In the genomic region with DNA sequence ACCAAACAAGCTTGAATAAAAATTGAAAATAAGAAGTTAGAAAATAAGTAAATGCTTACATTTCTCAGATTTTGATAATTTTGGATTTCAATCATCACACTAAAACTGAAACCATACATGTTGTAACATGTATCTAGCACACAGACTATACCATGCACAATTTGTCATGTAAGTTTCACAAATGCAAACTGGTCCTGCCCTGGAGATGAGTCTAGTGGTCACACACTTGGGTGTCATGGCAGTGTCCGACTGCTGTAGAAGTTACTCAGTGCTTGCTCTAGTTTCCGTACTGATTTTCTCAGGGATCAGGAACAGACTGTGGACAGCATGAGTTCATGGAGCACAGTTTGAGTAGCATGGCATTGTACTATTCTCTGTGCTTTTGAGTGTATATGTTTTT, we compare ENCODE assay signal across 24 cellular contexts.
"Had no signal": no experiment of that assay in that cellular context is flagged by ENCODE, and none has a peak within 500 bp of the region (broad histone marks: within the 10 kb centered on the region; RNA-seq: fewer than 3 reads in every experiment).

No MANE protein-coding gene starts in this region.

- H3K27ac ChIP-seq: neural progenitor cell, ovary, parathyroid adenoma, psoas muscle, right lobe of liver, sigmoid colon, stomach, thoracic aorta, thyroid gland, tibial nerve, upper lobe of right lung, uterus had no signal

- H3K4me3 ChIP-seq: neural progenitor cell, ovary, psoas muscle, right lobe of liver, sigmoid colon, stomach, thoracic aorta, thyroid gland, tibial nerve, upper lobe of right lung, uterus had no signal

- ATAC-seq: natural killer cell; psoas muscle; right cardiac atrium; right lobe of liver; stimulated activated effector memory CD8-positive, alpha-beta T cell treated with anti-CD3 and anti-CD28 coated beads, Interleukin-12 subunit alpha, Interleukin-12 subunit beta, amount 100 ng/mL, for 72 hours; stimulated activated naive B cell treated with anti-CD40 and anti-IgM and Interleukin-4, amounts not matched to agents 10 μg/mL and 1 μg/mL and 100 μg/mL, for 72 hours; upper lobe of right lung had no signal

- H3K27me3 ChIP-seq: neural progenitor cell, ovary, right lobe of liver, sigmoid colon, thyroid gland, tibial nerve, upper lobe of right lung, uterus had no signal

- H3K36me3 ChIP-seq: neural progenitor cell, ovary, right lobe of liver, sigmoid colon, stomach, thoracic aorta, thyroid gland, tibial nerve, upper lobe of right lung, uterus had no signal

- H3K9me3 ChIP-seq: ovary, psoas muscle, right lobe of liver, sigmoid colon, stomach, thoracic aorta, thyroid gland, tibial nerve, upper lobe of right lung, uterus had no signal

- DNase-seq: natural killer cell; occipital lobe; ovary; posterior cingulate gyrus; psoas muscle; right cardiac atrium; right lobe of liver; sigmoid colon; small intestine; stimulated activated CD4-positive, alpha-beta T cell treated with anti-CD3 and anti-CD28 coated beads, Interleukin-15, amount 100 ng/mL, for 24 hours; stimulated activated CD4-positive, alpha-beta T cell treated with anti-CD3 and anti-CD28 coated beads, Interleukin-2, amount 100 ng/mL, for 24 hours; stimulated activated CD4-positive, alpha-beta T cell treated with anti-CD3 and anti-CD28 coated beads, Interleukin-2, amount 100 ng/mL, for 48 hours; stimulated activated CD4-positive, alpha-beta T cell treated with anti-CD3 and anti-CD28 coated beads, Interleukin-4, amount 100 ng/mL, for 24 hours; stimulated activated naive B cell treated with anti-CD40 and anti-IgM and Interleukin-4, amounts not matched to agents 10 μg/mL and 1 μg/mL and 100 μg/mL, for 72 hours; stimulated activated naive CD4-positive, alpha-beta T cell treated with Interleukin-2 at 50 U/mL for 16 hours; stomach; thyroid gland; upper lobe of right lung; uterus had no signal

- H3K4me1 ChIP-seq: neural progenitor cell, parathyroid adenoma, psoas muscle, right lobe of liver, sigmoid colon, stomach, thyroid gland, tibial nerve, upper lobe of right lung, uterus had no signal
